ENCODE assay signal across 1 cellular context in genomic region chr19:7853760-7854107, GRCh38.
TF ChIP-seq lines count a peak whose summit lies in the region.

No MANE protein-coding gene starts in this region.

TF ChIP-seq in HepG2, 621 proteins besides CTCF, POLR2A, EP300 and RAD21 (continued from another document):
- TF ChIP-seq, protein P1, sequence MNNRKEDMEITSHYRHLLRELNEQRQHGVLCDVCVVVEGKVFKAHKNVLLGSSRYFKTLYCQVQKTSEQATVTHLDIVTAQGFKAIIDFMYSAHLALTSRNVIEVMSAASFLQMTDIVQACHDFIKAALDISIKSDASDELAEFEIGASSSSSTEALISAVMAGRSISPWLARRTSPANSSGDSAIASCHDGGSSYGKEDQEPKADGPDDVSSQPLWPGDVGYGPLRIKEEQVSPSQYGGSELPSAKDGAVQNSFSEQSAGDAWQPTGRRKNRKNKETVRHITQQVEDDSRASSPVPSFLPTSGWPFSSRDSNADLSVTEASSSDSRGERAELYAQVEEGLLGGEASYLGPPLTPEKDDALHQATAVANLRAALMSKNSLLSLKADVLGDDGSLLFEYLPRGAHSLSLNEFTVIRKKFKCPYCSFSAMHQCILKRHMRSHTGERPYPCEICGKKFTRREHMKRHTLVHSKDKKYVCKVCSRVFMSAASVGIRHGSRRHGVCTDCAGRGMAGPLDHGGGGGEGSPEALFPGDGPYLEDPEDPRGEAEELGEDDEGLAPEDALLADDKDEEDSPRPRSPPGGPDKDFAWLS (CRISPR knock-in tag; IDR thresholded peaks at IDR 0.05; ENCODE audit: borderline replicate concordance): peak; percentile 17; the same call in 1 of the 2 replicates
- TF ChIP-seq ZNF777 (CRISPR knock-in tag; IDR thresholded peaks at IDR 0.05): no peak
- no peak for TF ChIP-seq SMARCC2 (IDR thresholded peaks at IDR 0.05)
- no peak for TF ChIP-seq GABPB1 (CRISPR knock-in tag; IDR thresholded peaks at IDR 0.05)
